8 cellular contexts compared by ENCODE assay signal in the genomic region with DNA sequence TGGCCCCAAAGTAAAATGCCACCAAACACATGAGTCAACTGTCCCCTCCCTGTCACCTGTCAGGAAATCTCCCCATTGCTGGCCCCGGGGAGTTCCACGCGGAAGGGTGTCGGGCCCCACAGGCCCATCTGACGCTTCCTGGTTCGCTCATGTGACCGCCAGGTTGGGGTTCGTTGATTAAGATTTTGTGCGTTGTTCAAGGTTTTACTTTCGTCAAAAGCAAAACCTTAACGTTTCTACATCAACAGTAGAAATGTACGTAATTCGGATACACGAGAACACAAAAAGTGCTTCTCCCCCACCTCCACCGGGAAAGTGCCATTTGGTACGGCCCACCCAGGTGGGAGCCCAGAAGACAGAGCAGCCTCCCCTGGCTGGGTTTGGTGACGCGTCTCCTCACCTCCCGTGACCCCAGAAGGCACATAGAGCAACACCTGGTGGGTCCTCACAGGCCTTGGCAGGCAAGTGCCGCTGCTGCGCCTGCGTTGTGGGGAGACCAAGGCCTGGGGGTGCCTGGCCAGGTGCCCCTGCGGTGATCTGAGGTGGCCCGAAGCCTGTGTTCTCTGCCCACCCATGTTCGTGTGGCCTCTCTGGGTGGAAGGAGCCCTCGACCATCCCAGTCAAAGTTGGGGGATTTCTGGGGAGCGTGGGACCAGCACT.
DNase-seq lines count a peak whose midpoint lies in the region; ATAC-seq and TF ChIP-seq lines count a peak whose summit lies in the region.

No MANE protein-coding gene starts in this region.

- H3K27me3 ChIP-seq in foreskin keratinocyte = no peaks in the 10 kb centered on the region

- H3K4me1 ChIP-seq in mucosa of descending colon (ENCODE audit: low read depth) = no peaks in the 10 kb centered on the region
- no peaks in the 10 kb centered on the region for H3K4me1 ChIP-seq in foreskin keratinocyte

- ATAC-seq in GM18502 (IDR thresholded peaks at IDR 0.05; ENCODE audit: poor library complexity, unreplicated experiment) = peak; percentile 45
- ATAC-seq in HG02852 (IDR thresholded peaks at IDR 0.05; ENCODE audit: unreplicated experiment) = peak; percentile 48
- ATAC-seq in mucosa of descending colon = peak; percentile 29
- ATAC-seq in foreskin keratinocyte = no peak

- H3K9me3 ChIP-seq in mucosa of descending colon = no peaks in the 10 kb centered on the region

- H3K4me3 ChIP-seq in mucosa of descending colon = no peak overlapping the region

- no peak for TF ChIP-seq CTCF in mucosa of descending colon (IDR thresholded peaks at IDR 0.05)
- TF ChIP-seq CTCF in foreskin keratinocyte (conservative IDR thresholded peaks at IDR 0.05) = no peak

- no peaks in the 10 kb centered on the region for H3K36me3 ChIP-seq in mucosa of descending colon (ENCODE audit: low read depth)

- DNase-seq in activated CD4-positive, alpha-beta T cell treated with anti-CD3 and anti-CD28 coated beads, Interleukin-2, amount 50 U/mL, for 1 hour = peak; percentile 50
- peak; percentile 13 to 72 (median 38) for DNase-seq in mucosa of descending colon
- no peak for DNase-seq in NCI-H146 treated with DMSO at 0.1 percent for 48 hours (lab: John Stamatoyannopoulos, UW; ENCODE audit: unreplicated experiment)
- DNase-seq in foreskin keratinocyte = no peak
- no peak for DNase-seq in NCI-H748 treated with DMSO at 0.1 percent for 48 hours (lab: John Stamatoyannopoulos, UW)
- no peak for DNase-seq in UCSD-AML1 (lab: John Stamatoyannopoulos, UW; ENCODE audit: unreplicated experiment)

- H3K27ac ChIP-seq in foreskin keratinocyte = no peak overlapping the region

- intact Hi-C loops in mucosa of descending colon (cut with DNase I, micrococcal nuclease) = no loop called here

Comparison
In these comparisons a context has a peak if more than half of its experiments do, and no peak if none do; other contexts are left out.
1. DNase-seq: peak in activated CD4-positive, alpha-beta T cell treated with anti-CD3 and anti-CD28 coated beads, Interleukin-2, amount 50 U/mL, for 1 hour (single experiment) and mucosa of descending colon (3 of 3); none in NCI-H146 treated with DMSO at 0.1 percent for 48 hours (single experiment), foreskin keratinocyte (0 of 2), NCI-H748 treated with DMSO at 0.1 percent for 48 hours (single experiment) and UCSD-AML1 (single experiment).